Comparison of ENCODE assay signal across 8 cellular contexts in the genomic region with DNA sequence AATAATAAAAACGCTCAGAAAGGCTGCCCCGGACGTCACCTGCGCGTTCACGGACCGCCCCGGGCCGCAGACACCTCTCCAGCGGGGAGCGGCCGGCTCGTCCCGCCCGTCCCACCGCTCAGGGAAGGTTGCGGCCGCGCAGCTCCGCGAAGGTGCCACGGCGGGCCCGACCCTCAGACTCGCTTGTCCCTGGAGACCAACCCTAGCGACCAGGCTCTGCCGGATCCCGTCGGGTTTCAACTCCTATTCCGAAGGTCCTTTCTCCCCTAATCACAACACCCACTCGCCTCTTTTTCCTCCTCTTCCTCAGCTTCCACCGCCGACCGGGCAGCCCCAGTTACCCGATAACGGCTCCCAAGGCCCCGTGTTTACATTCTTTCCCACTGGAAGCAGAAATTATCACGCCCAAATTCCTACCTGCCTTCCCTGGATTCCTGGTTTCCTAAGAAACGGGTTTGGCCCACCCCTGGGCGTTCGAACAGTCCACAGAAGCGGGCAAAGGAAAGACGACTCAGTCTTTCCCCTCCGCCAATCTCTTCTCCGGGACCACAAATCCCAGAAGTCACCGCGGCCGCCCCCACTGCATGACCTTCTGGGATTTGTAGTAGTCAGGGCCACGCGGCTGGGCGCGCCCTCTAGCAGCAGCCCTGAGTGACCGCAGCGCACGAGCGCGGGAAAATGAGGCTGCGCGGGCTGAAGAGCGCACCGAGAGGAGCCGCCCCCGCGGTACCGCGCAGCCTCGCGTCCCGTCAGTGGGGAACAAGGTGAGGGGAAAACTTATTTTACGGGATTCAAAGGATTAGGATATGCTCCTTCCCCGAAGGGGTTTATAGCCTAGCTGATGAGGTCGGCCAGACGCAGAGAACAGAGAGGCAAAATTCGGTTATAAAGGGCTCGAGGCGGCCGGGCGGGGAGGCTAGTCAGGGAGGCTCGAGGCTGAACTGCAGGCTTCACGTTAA. TPM values are rescaled to one million over a fixed set of nuclear protein-coding genes. Genes with fewer than 3 reads are reported as not detected.
DNase-seq lines count a peak whose midpoint lies in the region; ATAC-seq and TF ChIP-seq lines count a peak whose summit lies in the region.

A gene with protein sequence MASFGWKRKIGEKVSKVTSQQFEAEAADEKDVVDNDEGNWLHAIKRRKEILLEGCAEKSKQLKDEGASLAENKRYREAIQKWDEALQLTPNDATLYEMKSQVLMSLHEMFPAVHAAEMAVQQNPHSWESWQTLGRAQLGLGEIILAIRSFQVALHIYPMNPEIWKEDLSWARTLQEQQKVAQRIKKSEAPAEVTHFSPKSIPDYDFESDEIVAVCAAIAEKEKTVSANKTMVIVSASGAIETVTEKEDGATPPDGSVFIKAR (minus strand): TSS at position 555 of the 959 bp plus-strand sequence. CDS start 8,943 bp downstream, outside the sequence.

- intact Hi-C loops in left colon (cut with DNase I, micrococcal nuclease): loop anchor here in 1 of 2 donors (5.0 to 10.0 kb wide), 2 partner anchors 82 to 119 kb away; a partner anchor contains a TSS

- peak; percentile 88 for ATAC-seq in HG03460 (IDR thresholded peaks at IDR 0.05; ENCODE audit: unreplicated experiment)
- peak; percentile 95 for ATAC-seq in left colon

- TF ChIP-seq CTCF in coronary artery (IDR thresholded peaks at IDR 0.05): peak; percentile 28

- H3K4me2 ChIP-seq in BLaER1 treated with 17β-estradiol and CSF1 and Interleukin-3, amounts not matched to agents 10 nM and 100 nM: peak within 1 kb of the TSS; percentile 71 to 91 (median 82)

- H3K4me1 ChIP-seq in BLaER1 treated with 17β-estradiol and CSF1 and Interleukin-3, amounts not matched to agents 10 nM and 100 nM: peaks cover 12 to 17% (median 15%) of the 10 kb centered on the region in 10 experiments

- DNase-seq in GM19240 (ENCODE audit: insufficient read length, low spot score) (peak; percentile 64), NCI-H524 treated with DMSO at 0.1 percent for 48 hours (lab: John Stamatoyannopoulos, UW) (peak; percentile 89), coronary artery (ENCODE audit: low spot score) (peak; percentile 96), left colon (peak; percentile 96 to 97)
- DNase-seq in activated CD4-positive, alpha-beta T cell treated with anti-CD3 and anti-CD28 coated beads for 48 hours: peak; percentile 97
- peak; percentile 97 for DNase-seq in stimulated activated CD4-positive, alpha-beta T cell treated with anti-CD3 and anti-CD28 coated beads, Interleukin-1b, Interleukin-23, amount 100 ng/mL, for 48 hours

- H3K36me3 ChIP-seq in BLaER1 treated with 17β-estradiol and CSF1 and Interleukin-3, amounts not matched to agents 10 nM and 100 nM: peaks cover 20 to 62% (median 37%) of the 10 kb centered on the region in 11 experiments; a peak in 21 of 22 replicates

- H3K4me3 ChIP-seq in BLaER1 treated with 17β-estradiol and CSF1 and Interleukin-3, amounts not matched to agents 10 nM and 100 nM: peak within 1 kb of the TSS; percentile 77 to 98 (median 86)
- H3K4me3 ChIP-seq in coronary artery: peak within 1 kb of the TSS; percentile 89

- peaks cover 6 to 24% (median 20%) of the 10 kb centered on the region in 11 experiments; a peak in 20 of 22 replicates for H3K9me3 ChIP-seq in BLaER1 treated with 17β-estradiol and CSF1 and Interleukin-3, amounts not matched to agents 10 nM and 100 nM (replicated peaks in 1 of 11)

- peak within 1 kb of the TSS; percentile 78 to 92 (median 87) for H3K27ac ChIP-seq in BLaER1 treated with 17β-estradiol and CSF1 and Interleukin-3, amounts not matched to agents 10 nM and 100 nM
- peak within 1 kb of the TSS; percentile 86 to 92 for H3K27ac ChIP-seq in coronary artery

- peaks cover 0 to 12% (median 0%) of the 10 kb centered on the region in 11 experiments; a peak in 4 of 22 replicates for H4K20me1 ChIP-seq in BLaER1 treated with 17β-estradiol and CSF1 and Interleukin-3, amounts not matched to agents 10 nM and 100 nM

- no peaks in the 10 kb centered on the region for H3K27me3 ChIP-seq in BLaER1 treated with 17β-estradiol and CSF1 and Interleukin-3, amounts not matched to agents 10 nM and 100 nM

- peak within 1 kb of the TSS; percentile 81 to 94 (median 91) for H3K9ac ChIP-seq in BLaER1 treated with 17β-estradiol and CSF1 and Interleukin-3, amounts not matched to agents 10 nM and 100 nM

RNA-seq across cellular contexts. Expression of the gene that starts here (rescaled TPM):
- total RNA-seq in left colon: 10 to 100 TPM; 15.0 to 15.8 TPM

Comparison
In these comparisons a context has a peak if more than half of its experiments do, and no peak if none do; other contexts are left out.
1. Peak in every context shown above with its lines: DNase-seq, ATAC-seq, H3K4me3 ChIP-seq and H3K27ac ChIP-seq.